In the genomic region with DNA sequence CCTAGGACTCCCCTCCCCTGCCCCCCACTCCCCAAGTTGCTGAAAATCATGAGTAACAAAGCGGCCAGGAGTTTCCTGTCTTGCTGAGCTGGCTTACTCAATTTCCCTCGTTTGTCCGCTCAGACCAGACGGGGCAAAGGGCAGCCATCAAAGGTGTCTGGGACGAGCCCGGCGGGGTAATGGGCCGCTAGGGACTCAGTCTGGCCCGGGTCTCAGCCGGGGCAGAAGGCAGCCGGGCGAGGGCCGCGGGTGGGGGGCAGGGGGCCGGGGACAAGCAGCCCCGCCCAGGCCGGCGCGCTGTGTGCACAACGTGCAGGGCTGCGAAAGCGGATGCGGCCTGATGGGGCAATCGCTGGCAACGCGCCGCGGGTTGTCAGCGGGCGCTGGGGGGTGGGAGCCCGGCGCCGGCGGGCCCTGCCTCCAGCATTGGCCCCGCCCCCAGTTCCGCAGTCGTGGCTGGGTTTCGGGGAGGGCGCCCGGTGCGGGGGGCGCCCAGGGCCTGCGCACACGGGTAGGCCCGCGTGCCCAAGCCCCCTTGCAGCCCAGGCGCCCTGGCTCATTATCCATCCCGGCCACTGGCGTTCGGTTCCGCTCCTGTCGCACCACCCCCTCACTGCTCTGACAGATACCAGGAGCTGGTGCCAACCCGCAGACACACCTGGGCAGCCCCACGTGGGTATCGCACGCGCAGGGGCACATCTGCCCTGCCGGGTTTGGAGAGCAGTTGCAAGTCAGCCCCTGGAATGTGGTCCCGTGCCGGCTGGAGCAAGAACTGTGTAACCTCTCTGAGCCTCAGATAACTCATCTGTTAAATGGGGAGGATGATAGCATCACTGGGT, we compare ENCODE assay signal across 8 cellular contexts. TPM values are rescaled to one million over a fixed set of nuclear protein-coding genes. Genes with fewer than 3 reads are reported as not detected.
DNase-seq lines count a peak whose midpoint lies in the region; ATAC-seq and TF ChIP-seq lines count a peak whose summit lies in the region.

No MANE protein-coding gene starts in this region.

- peak overlapping the region; percentile 77 for H3K18ac ChIP-seq in mesendoderm (ENCODE audit: low read length)

- H3K23ac ChIP-seq in mesendoderm (ENCODE audit: low read length) = peak overlapping the region; percentile 36

- H3K27ac Mint-ChIP-seq in activated CD8-positive, alpha-beta T cell treated with anti-CD3 and anti-CD28 coated beads, Interleukin-2, amount 10 ng/mL, durations not matched to agents 7 days and 5 days = peak overlapping the region; percentile 99

- DNase-seq in AG10803 (ENCODE audit: low read depth) (peak; percentile 94), NCI-H69 (lab: John Stamatoyannopoulos, UW) (peak; percentile 91), mesendoderm (peak; percentile 91)
- peak; percentile 92 for DNase-seq in activated CD8-positive, alpha-beta T cell treated with anti-CD3 and anti-CD28 coated beads, Interleukin-2, amount 10 ng/mL, durations not matched to agents 7 days and 5 days
- peak; percentile 75 to 76 (median 75) for DNase-seq in effector memory CD4-positive, alpha-beta T cell
- DNase-seq in stimulated activated CD8-positive, alpha-beta memory T cell treated with anti-CD3 and anti-CD28 coated beads, Interleukin-15, amount 100 ng/mL, for 1 hour (ENCODE audit: low read depth) = peak; percentile 56

- WGBS in mesendoderm (ENCODE audit: extremely low coverage, insufficient coverage, low lambda C conversion rate) = no CpG with 5 or more reads among the region's 60 CpGs

- H3K9me3 Mint-ChIP-seq in activated CD8-positive, alpha-beta T cell treated with anti-CD3 and anti-CD28 coated beads, Interleukin-2, amount 10 ng/mL, durations not matched to agents 7 days and 5 days (ENCODE audit: insufficient read depth) = no peaks in the 10 kb centered on the region

- POLR2A ChIA-PET in activated CD8-positive, alpha-beta T cell treated with anti-CD3 and anti-CD28 coated beads, Interleukin-2, amount 10 ng/mL, durations not matched to agents 7 days and 5 days (lab: Charles Lee) = interaction anchor here (0.5 to 6.7 kb wide), 24 partner anchors 8 to 234 kb away, joined by 3 to 86 read pairs (median 4); a partner anchor contains a TSS

- H2BK5ac ChIP-seq in mesendoderm (ENCODE audit: low read length) = peak overlapping the region; percentile 14

- peak; percentile 50 for ATAC-seq in HG03139 (IDR thresholded peaks at IDR 0.05; ENCODE audit: unreplicated experiment)
- ATAC-seq in activated CD8-positive, alpha-beta T cell treated with anti-CD3 and anti-CD28 coated beads, Interleukin-2, amount 10 ng/mL, durations not matched to agents 7 days and 5 days = peak; percentile 78

- no peak overlapping the region for H2BK15ac ChIP-seq in mesendoderm (replicated peaks; ENCODE audit: low read depth)

- peak overlapping the region; percentile 7 for H4K8ac ChIP-seq in mesendoderm (ENCODE audit: low read depth, low read length)

- H3K4me3 ChIP-seq in AG10803 (ENCODE audit: low read length) (peak overlapping the region; percentile 51), mesendoderm (ENCODE audit: low read length) (no peak overlapping the region)
- peak overlapping the region; percentile 37 for H3K4me3 ChIP-seq in effector memory CD4-positive, alpha-beta T cell (ENCODE audit: insufficient read depth, low read depth, low read length, poor library complexity, severe bottlenecking)

- peak overlapping the region; percentile 88 for H3K27ac ChIP-seq in effector memory CD4-positive, alpha-beta T cell (ENCODE audit: insufficient read depth, low read length, poor library complexity, severe bottlenecking)
- peak overlapping the region; percentile 85 for H3K27ac ChIP-seq in mesendoderm (ENCODE audit: low read depth, low read length)

- peaks cover 85% of the 10 kb centered on the region for H3K4me1 ChIP-seq in effector memory CD4-positive, alpha-beta T cell (ENCODE audit: control insufficient read depth, insufficient read depth, low read length, poor library complexity, severe bottlenecking)
- H3K4me1 ChIP-seq in mesendoderm (ENCODE audit: control insufficient read depth, low read depth, low read length) = peaks cover 13% of the 10 kb centered on the region

- H3K36me3 ChIP-seq in effector memory CD4-positive, alpha-beta T cell (ENCODE audit: control insufficient read depth, insufficient read depth, low read length) = no peaks in the 10 kb centered on the region
- no peaks in the 10 kb centered on the region for H3K36me3 ChIP-seq in mesendoderm (ENCODE audit: control insufficient read depth, insufficient read depth, low read length)

- CTCF ChIA-PET in activated CD8-positive, alpha-beta T cell treated with anti-CD3 and anti-CD28 coated beads, Interleukin-2, amount 10 ng/mL, durations not matched to agents 7 days and 5 days (lab: Charles Lee) = interaction anchor here (0.6 to 7.6 kb wide), 17 partner anchors 11 to 271 kb away, joined by 3 to 73 read pairs (median 5); a partner anchor contains a TSS

- TF ChIP-seq POLR2A in GM18951 (IDR thresholded peaks at IDR 0.05; ENCODE audit: extremely low read depth, insufficient read depth, insufficient read length) = peak; percentile 65

- no peaks in the 10 kb centered on the region for H3K79me1 ChIP-seq in mesendoderm (ENCODE audit: low read length)

- peak overlapping the region; percentile 84 for H3K56ac ChIP-seq in mesendoderm (ENCODE audit: low read length)

- H3K4me1 Mint-ChIP-seq in activated CD8-positive, alpha-beta T cell treated with anti-CD3 and anti-CD28 coated beads, Interleukin-2, amount 10 ng/mL, durations not matched to agents 7 days and 5 days (ENCODE audit: low read depth) = peaks cover 88% of the 10 kb centered on the region

- peak overlapping the region; percentile 81 for H3K4me3 Mint-ChIP-seq in activated CD8-positive, alpha-beta T cell treated with anti-CD3 and anti-CD28 coated beads, Interleukin-2, amount 10 ng/mL, durations not matched to agents 7 days and 5 days

- in situ Hi-C loops in GM18951 (cut with MboI; ENCODE audit: low sequenced_read_pairs, unreplicated experiment) = no loop called here

- H3K27me3 ChIP-seq in effector memory CD4-positive, alpha-beta T cell (replicated peaks; ENCODE audit: control insufficient read depth, insufficient read depth, low read length, poor library complexity, severe bottlenecking) = no peaks in the 10 kb centered on the region
- no peaks in the 10 kb centered on the region for H3K27me3 ChIP-seq in mesendoderm (ENCODE audit: insufficient read depth, low read length, poor library complexity)

- H3K36me3 Mint-ChIP-seq in activated CD8-positive, alpha-beta T cell treated with anti-CD3 and anti-CD28 coated beads, Interleukin-2, amount 10 ng/mL, durations not matched to agents 7 days and 5 days (ENCODE audit: low read depth) = peaks cover 9% of the 10 kb centered on the region

- no peaks in the 10 kb centered on the region for H3K79me2 ChIP-seq in mesendoderm (ENCODE audit: control insufficient read depth, insufficient read depth, low read length)

- peak overlapping the region; percentile 69 for H3K9ac ChIP-seq in mesendoderm (ENCODE audit: low read length)

- no peak for TF ChIP-seq CTCF in AG10803 (conservative IDR thresholded peaks at IDR 0.05; ENCODE audit: low read length)

- no peaks in the 10 kb centered on the region for H3K9me3 ChIP-seq in effector memory CD4-positive, alpha-beta T cell (ENCODE audit: control insufficient read depth, low read length)

- H3K4ac ChIP-seq in mesendoderm (ENCODE audit: low read depth, low read length) = peak overlapping the region; percentile 95

- H2AK5ac ChIP-seq in mesendoderm (ENCODE audit: low read length) = no peak overlapping the region

- H3K4me2 ChIP-seq in mesendoderm (ENCODE audit: low read length) = peak overlapping the region; percentile 24

- peak overlapping the region; percentile 84 for H2BK120ac ChIP-seq in mesendoderm (ENCODE audit: low read depth, low read length)

- no peak overlapping the region for H4K5ac ChIP-seq in mesendoderm (ENCODE audit: low read length)

- H3K27me3 Mint-ChIP-seq in activated CD8-positive, alpha-beta T cell treated with anti-CD3 and anti-CD28 coated beads, Interleukin-2, amount 10 ng/mL, durations not matched to agents 7 days and 5 days (ENCODE audit: low read depth) = no peaks in the 10 kb centered on the region

RNA-seq across cellular contexts. Expression of a gene that starts 35.1 kb away (rescaled TPM):
- total RNA-seq in activated CD8-positive, alpha-beta T cell treated with anti-CD3 and anti-CD28 coated beads, Interleukin-2, amount 10 ng/mL, durations not matched to agents 7 days and 5 days = 10 to 100 TPM; 26.4 to 29.7 TPM
- 15.4 TPM for polyA plus RNA-seq in mesendoderm (2013, experiment 1 of 2)
- 15.1 TPM for polyA plus RNA-seq in mesendoderm (2013, experiment 2 of 2)

RNA-seq across cellular contexts. Expression of a gene that starts 45.9 kb away (rescaled TPM):
- 100 to 1,000 TPM; 382 to 384 TPM for total RNA-seq in activated CD8-positive, alpha-beta T cell treated with anti-CD3 and anti-CD28 coated beads, Interleukin-2, amount 10 ng/mL, durations not matched to agents 7 days and 5 days
- polyA plus RNA-seq in mesendoderm (2013, experiment 1 of 2) = 13.6 TPM
- 13.8 TPM for polyA plus RNA-seq in mesendoderm (2013, experiment 2 of 2)
